20 cellular contexts compared by ENCODE assay signal in the genomic region with DNA sequence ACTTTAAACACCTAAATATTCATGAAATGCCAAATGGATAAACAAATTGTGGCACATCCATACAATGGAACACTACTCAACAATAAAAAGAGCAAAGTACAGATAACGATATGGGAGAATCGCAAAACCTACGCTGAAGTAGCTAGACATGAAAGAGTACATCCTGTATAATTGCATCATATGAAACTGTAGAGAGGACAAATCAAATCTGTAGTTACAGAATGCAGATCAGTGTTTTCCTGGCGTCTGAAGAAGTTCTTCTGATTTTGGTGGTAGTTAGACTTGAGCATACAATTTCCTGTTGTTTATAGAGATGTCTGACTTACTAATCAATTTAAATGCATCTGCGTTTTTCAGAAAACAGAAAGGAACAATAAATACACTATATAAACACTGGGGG.
A peak's percentile ranks its signal among the peaks of the same experiment; 100 is the strongest.
DNase-seq lines count a peak whose midpoint lies in the region; ATAC-seq lines count a peak whose summit lies in the region.
"Had no signal": no experiment of that assay in that cellular context is flagged by ENCODE, and none has a peak within 500 bp of the region (broad histone marks: within the 10 kb centered on the region; RNA-seq: fewer than 3 reads in every experiment).

No MANE protein-coding gene starts in this region.

- no peaks in the 10 kb centered on the region for H3K9me3 Mint-ChIP-seq in activated naive CD4-positive, alpha-beta T cell treated with anti-CD3 and anti-CD28 coated beads, Interleukin-2, amount 50 U/mL, for 24 hours
- peaks cover 4% of the 10 kb centered on the region for H3K9me3 Mint-ChIP-seq in activated naive CD8-positive, alpha-beta T cell treated with anti-CD3 and anti-CD28 coated beads for 36 hours
- peaks cover 0 to 25% (median 12%) of the 10 kb centered on the region in 9 donors for H3K9me3 Mint-ChIP-seq in naive thymus-derived CD8-positive, alpha-beta T cell

- peak overlapping the region; percentile 93 for H3K27ac Mint-ChIP-seq in activated naive CD4-positive, alpha-beta T cell treated with anti-CD3 and anti-CD28 coated beads, Interleukin-2, amount 50 U/mL, for 24 hours
- H3K27ac Mint-ChIP-seq in activated naive CD8-positive, alpha-beta T cell treated with anti-CD3 and anti-CD28 coated beads for 36 hours: peak overlapping the region; percentile 86
- peak overlapping the region; percentile 78 to 96 (median 90) for H3K27ac Mint-ChIP-seq in naive thymus-derived CD8-positive, alpha-beta T cell
- H3K27ac Mint-ChIP-seq: CD14-positive monocyte, H9 had no signal

- H3K4me3 Mint-ChIP-seq in activated naive CD4-positive, alpha-beta T cell treated with anti-CD3 and anti-CD28 coated beads, Interleukin-2, amount 50 U/mL, for 24 hours: peak overlapping the region; percentile 60
- H3K4me3 Mint-ChIP-seq in activated naive CD8-positive, alpha-beta T cell treated with anti-CD3 and anti-CD28 coated beads for 36 hours: no peak overlapping the region
- peak overlapping the region in 7 of 10 donors; percentile 8 to 53 (median 19) for H3K4me3 Mint-ChIP-seq in naive thymus-derived CD8-positive, alpha-beta T cell
- H3K4me3 Mint-ChIP-seq: CD14-positive monocyte, H9 had no signal

- H3K36me3 Mint-ChIP-seq in activated naive CD4-positive, alpha-beta T cell treated with anti-CD3 and anti-CD28 coated beads, Interleukin-2, amount 50 U/mL, for 24 hours: peaks cover 11% of the 10 kb centered on the region
- peaks cover 14% of the 10 kb centered on the region for H3K36me3 Mint-ChIP-seq in activated naive CD8-positive, alpha-beta T cell treated with anti-CD3 and anti-CD28 coated beads for 36 hours
- H3K36me3 Mint-ChIP-seq in naive thymus-derived CD8-positive, alpha-beta T cell: peaks cover 0 to 11% (median 4%) of the 10 kb centered on the region in 3 donors
- H3K36me3 Mint-ChIP-seq: CD14-positive monocyte had no signal

- ATAC-seq in activated CD4-positive, CD25-positive, alpha-beta regulatory T cell treated with anti-CD3 and anti-CD28 coated beads, Interleukin-2, amount 50 U/mL, for 24 hours: peak; percentile 64 to 65
- ATAC-seq in naive thymus-derived CD8-positive, alpha-beta T cell: peak; percentile 84 to 94

- no peaks in the 10 kb centered on the region for H3K27me3 Mint-ChIP-seq in activated naive CD4-positive, alpha-beta T cell treated with anti-CD3 and anti-CD28 coated beads, Interleukin-2, amount 50 U/mL, for 24 hours
- H3K27me3 Mint-ChIP-seq in activated naive CD8-positive, alpha-beta T cell treated with anti-CD3 and anti-CD28 coated beads for 36 hours: no peaks in the 10 kb centered on the region
- H3K27me3 Mint-ChIP-seq in naive thymus-derived CD8-positive, alpha-beta T cell: no peaks in the 10 kb centered on the region

- POLR2A ChIA-PET in naive thymus-derived CD8-positive, alpha-beta T cell (lab: Charles Lee): interaction anchor here (0.7 to 4.1 kb wide), 5 partner anchors 10 to 62 kb away, joined by 3 to 23 read pairs (median 6); no protein-coding TSS in a partner anchor

- no peak for DNase-seq in activated CD4-positive, CD25-positive, alpha-beta regulatory T cell treated with anti-CD3 and anti-CD28 coated beads, Interleukin-2, amount 50 U/mL, for 72 hours
- DNase-seq in activated naive CD4-positive, alpha-beta T cell treated with Interleukin-2 at 50 U/mL for 16 hours: no peak
- DNase-seq in activated naive CD8-positive, alpha-beta T cell treated with anti-CD3 and anti-CD28 coated beads for 36 hours: no peak
- peak in 3 of 10 donors; percentile 48 to 61 (median 59) for DNase-seq in naive thymus-derived CD8-positive, alpha-beta T cell
- no peak for DNase-seq in putamen (ENCODE audit: low spot score)
- no peak for DNase-seq in T-helper 9 cell
- DNase-seq: 8988T; Calu3; DMS53; EL; H9; MV-4-11; NCI-H187; NCI-H2107; NCI-H510A; NCI-H748 treated with DMSO at 0.1 percent for 48 hours; NK-92 treated with Interleukin-12 subunit alpha and Interleukin-12 subunit beta, amount 100 ng/mL, for 24 hours had no signal

- peaks cover 46% of the 10 kb centered on the region for H3K4me1 Mint-ChIP-seq in activated naive CD4-positive, alpha-beta T cell treated with anti-CD3 and anti-CD28 coated beads, Interleukin-2, amount 50 U/mL, for 24 hours
- peaks cover 23% of the 10 kb centered on the region for H3K4me1 Mint-ChIP-seq in activated naive CD8-positive, alpha-beta T cell treated with anti-CD3 and anti-CD28 coated beads for 36 hours
- peaks cover 12 to 31% (median 24%) of the 10 kb centered on the region in 4 donors for H3K4me1 Mint-ChIP-seq in naive thymus-derived CD8-positive, alpha-beta T cell
- H3K4me1 Mint-ChIP-seq: CD14-positive monocyte, H9 had no signal
